Comparison of ENCODE assay signal across 8 cellular contexts in genomic region chr4:26719954-26720552, GRCh38.
DNase-seq lines count a peak whose midpoint lies in the region; ATAC-seq and TF ChIP-seq lines count a peak whose summit lies in the region.

No MANE protein-coding gene starts in this region.

- no peaks in the 10 kb centered on the region for H3K9me3 ChIP-seq in body of pancreas

- intact Hi-C loops in body of pancreas (cut with DNase I): no loop called here

- H3K4me3 ChIP-seq in body of pancreas: no peak overlapping the region

- DNase-seq in DMS53 treated with DMSO at 0.1 percent for 48 hours (lab: John Stamatoyannopoulos, UW; ENCODE audit: unreplicated experiment) (peak; percentile 70), body of pancreas (no peak), myocyte (ENCODE audit: low read depth) (peak; percentile 44), GDM1 (lab: John Stamatoyannopoulos, UW) (no peak)
- DNase-seq in activated CD4-positive, alpha-beta T cell treated with anti-CD3 and anti-CD28 coated beads, Interleukin-2, amount 50 U/mL, for 4 hours: no peak

- no peak overlapping the region for H3K27ac ChIP-seq in body of pancreas

- TF ChIP-seq POLR2A in body of pancreas (IDR thresholded peaks at IDR 0.05): no peak

- H3K27me3 ChIP-seq in body of pancreas: no peaks in the 10 kb centered on the region

- 28 to 31% methylated on average over 1 of the region's 1 CpG for WGBS in body of pancreas, 2 donors

- no peaks in the 10 kb centered on the region for H3K36me3 ChIP-seq in body of pancreas (replicated peaks in 1 of 2; ENCODE audit: insufficient read depth in 1 of 2, low read depth in 2 of 2)

- ATAC-seq in body of pancreas (no peak), HG02884 (IDR thresholded peaks at IDR 0.05; ENCODE audit: unreplicated experiment) (no peak), GM19397 (IDR thresholded peaks at IDR 0.05; ENCODE audit: unreplicated experiment) (no peak)

- no peaks in the 10 kb centered on the region for H3K4me1 ChIP-seq in body of pancreas

- TF ChIP-seq CTCF in LNCAP (IDR thresholded peaks at IDR 0.05) (peak; percentile 73), body of pancreas (IDR thresholded peaks at IDR 0.05) (peak; percentile 37 to 76 (median 56))

Comparison
In these comparisons a context has a peak if more than half of its experiments do, and no peak if none do; other contexts are left out.
1. DNase-seq: peak in DMS53 treated with DMSO at 0.1 percent for 48 hours (single experiment) and myocyte (single experiment); none in body of pancreas (0 of 4), GDM1 (single experiment) and activated CD4-positive, alpha-beta T cell treated with anti-CD3 and anti-CD28 coated beads, Interleukin-2, amount 50 U/mL, for 4 hours (0 of 2).